ENCODE assay signal across 1 cellular context in the genomic region with DNA sequence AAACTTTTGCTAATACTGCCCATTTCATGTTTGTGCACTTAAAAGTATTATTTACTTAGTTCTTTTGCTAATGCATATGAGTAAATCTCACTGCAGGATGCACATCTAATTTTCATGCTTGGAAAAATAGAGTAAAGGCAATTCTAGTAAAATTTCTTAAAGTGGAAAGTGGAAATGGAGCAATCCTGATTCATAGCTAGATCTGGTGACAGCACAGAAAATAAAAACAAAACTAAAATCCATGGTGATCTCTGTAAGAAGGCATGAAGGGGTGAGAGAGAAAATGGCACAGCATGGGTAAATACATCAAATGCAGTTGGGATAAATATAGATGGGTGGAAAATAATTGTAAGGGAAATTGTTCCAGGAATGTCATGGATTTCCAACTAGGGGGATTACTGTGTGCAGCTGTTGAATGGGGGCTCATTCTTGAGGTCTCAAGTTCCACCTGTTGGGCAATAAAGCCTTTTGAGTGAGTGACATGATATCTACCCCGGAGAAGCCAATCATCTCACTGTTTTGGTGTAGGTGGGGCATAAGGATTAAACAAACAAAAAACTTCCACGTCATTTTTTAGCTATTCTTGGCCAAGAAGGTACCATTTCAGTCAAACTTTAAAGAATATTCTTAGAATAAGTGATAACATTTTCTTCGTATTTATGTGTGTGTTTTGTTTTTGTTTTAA.
A peak's percentile ranks its signal among the peaks of the same experiment; 100 is the strongest.
TF ChIP-seq lines count a peak whose summit lies in the region.

No MANE protein-coding gene starts in this region.

TF ChIP-seq in HEK293, 187 proteins besides CTCF, POLR2A, EP300 and RAD21 (continued from another document and continues in another):
- TF ChIP-seq, protein P1, sequence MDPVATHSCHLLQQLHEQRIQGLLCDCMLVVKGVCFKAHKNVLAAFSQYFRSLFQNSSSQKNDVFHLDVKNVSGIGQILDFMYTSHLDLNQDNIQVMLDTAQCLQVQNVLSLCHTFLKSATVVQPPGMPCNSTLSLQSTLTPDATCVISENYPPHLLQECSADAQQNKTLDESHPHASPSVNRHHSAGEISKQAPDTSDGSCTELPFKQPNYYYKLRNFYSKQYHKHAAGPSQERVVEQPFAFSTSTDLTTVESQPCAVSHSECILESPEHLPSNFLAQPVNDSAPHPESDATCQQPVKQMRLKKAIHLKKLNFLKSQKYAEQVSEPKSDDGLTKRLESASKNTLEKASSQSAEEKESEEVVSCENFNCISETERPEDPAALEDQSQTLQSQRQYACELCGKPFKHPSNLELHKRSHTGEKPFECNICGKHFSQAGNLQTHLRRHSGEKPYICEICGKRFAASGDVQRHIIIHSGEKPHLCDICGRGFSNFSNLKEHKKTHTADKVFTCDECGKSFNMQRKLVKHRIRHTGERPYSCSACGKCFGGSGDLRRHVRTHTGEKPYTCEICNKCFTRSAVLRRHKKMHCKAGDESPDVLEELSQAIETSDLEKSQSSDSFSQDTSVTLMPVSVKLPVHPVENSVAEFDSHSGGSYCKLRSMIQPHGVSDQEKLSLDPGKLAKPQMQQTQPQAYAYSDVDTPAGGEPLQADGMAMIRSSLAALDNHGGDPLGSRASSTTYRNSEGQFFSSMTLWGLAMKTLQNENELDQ (tag by site-specific recombination; IDR thresholded peaks at IDR 0.05; ENCODE audit: low read depth) = no peak
- no peak for TF ChIP-seq ZNF174 (tag by site-specific recombination; IDR thresholded peaks at IDR 0.05)
- no peak for TF ChIP-seq ZNF138 (tag by site-specific recombination; IDR thresholded peaks at IDR 0.05; ENCODE audit: borderline replicate concordance)
- TF ChIP-seq, protein P2, sequence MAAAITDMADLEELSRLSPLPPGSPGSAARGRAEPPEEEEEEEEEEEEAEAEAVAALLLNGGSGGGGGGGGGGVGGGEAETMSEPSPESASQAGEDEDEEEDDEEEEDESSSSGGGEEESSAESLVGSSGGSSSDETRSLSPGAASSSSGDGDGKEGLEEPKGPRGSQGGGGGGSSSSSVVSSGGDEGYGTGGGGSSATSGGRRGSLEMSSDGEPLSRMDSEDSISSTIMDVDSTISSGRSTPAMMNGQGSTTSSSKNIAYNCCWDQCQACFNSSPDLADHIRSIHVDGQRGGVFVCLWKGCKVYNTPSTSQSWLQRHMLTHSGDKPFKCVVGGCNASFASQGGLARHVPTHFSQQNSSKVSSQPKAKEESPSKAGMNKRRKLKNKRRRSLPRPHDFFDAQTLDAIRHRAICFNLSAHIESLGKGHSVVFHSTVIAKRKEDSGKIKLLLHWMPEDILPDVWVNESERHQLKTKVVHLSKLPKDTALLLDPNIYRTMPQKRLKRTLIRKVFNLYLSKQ (tag by site-specific recombination; IDR thresholded peaks at IDR 0.05; ENCODE audit: borderline replicate concordance) = no peak
- TF ChIP-seq ZFP37 (tag by site-specific recombination; IDR thresholded peaks at IDR 0.05) = no peak
- TF ChIP-seq SCRT1 (tag by site-specific recombination; IDR thresholded peaks at IDR 0.05; ENCODE audit: borderline replicate concordance) = peak; percentile 88
- no peak for TF ChIP-seq ZNF133 (tag by site-specific recombination; IDR thresholded peaks at IDR 0.05)
- TF ChIP-seq, protein P3, sequence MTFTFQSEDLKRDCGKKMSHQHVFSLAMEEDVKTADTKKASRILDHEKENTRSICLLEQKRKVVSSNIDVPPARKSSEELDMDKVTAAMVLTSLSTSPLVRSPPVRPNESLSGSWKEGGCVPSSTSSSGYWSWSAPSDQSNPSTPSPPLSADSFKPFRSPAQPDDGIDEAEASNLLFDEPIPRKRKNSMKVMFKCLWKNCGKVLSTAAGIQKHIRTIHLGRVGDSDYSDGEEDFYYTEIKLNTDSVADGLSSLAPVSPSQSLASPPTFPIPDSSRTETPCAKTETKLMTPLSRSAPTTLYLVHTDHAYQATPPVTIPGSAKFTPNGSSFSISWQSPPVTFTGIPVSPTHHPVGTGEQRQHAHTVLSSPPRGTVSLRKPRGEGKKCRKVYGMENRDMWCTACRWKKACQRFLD (tag by site-specific recombination; IDR thresholded peaks at IDR 0.05) = no peak
- no peak for TF ChIP-seq FEZF1 (tag by site-specific recombination; IDR thresholded peaks at IDR 0.05)
- no peak for TF ChIP-seq ZNF529 (tag by site-specific recombination; IDR thresholded peaks at IDR 0.05; ENCODE audit: insufficient replicate concordance)
- peak; percentile 21; the same call in 1 of the 2 replicates for TF ChIP-seq ZNF324 (tag by site-specific recombination; IDR thresholded peaks at IDR 0.05)
- no peak for TF ChIP-seq ZNF623 (tag by site-specific recombination; IDR thresholded peaks at IDR 0.05)
- TF ChIP-seq MZF1 (tag by site-specific recombination; IDR thresholded peaks at IDR 0.05; ENCODE audit: borderline replicate concordance) = no peak
- no peak for TF ChIP-seq ZNF223 (tag by site-specific recombination; IDR thresholded peaks at IDR 0.05)
- TF ChIP-seq ZEB2 (tag by site-specific recombination; IDR thresholded peaks at IDR 0.05) = no peak
- no peak for TF ChIP-seq ZIC2 (tag by site-specific recombination; IDR thresholded peaks at IDR 0.05)
- TF ChIP-seq ZNF391 (tag by site-specific recombination; IDR thresholded peaks at IDR 0.05; ENCODE audit: borderline replicate concordance, low read depth) = no peak
- TF ChIP-seq, protein P4, sequence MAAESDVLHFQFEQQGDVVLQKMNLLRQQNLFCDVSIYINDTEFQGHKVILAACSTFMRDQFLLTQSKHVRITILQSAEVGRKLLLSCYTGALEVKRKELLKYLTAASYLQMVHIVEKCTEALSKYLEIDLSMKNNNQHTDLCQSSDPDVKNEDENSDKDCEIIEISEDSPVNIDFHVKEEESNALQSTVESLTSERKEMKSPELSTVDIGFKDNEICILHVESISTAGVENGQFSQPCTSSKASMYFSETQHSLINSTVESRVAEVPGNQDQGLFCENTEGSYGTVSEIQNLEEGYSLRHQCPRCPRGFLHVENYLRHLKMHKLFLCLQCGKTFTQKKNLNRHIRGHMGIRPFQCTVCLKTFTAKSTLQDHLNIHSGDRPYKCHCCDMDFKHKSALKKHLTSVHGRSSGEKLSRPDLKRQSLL (tag by site-specific recombination; IDR thresholded peaks at IDR 0.05) = no peak
- TF ChIP-seq YY1 (tag by site-specific recombination; IDR thresholded peaks at IDR 0.05) = no peak
- TF ChIP-seq GLI2 (tag by site-specific recombination; IDR thresholded peaks at IDR 0.05; ENCODE audit: borderline replicate concordance, low read depth) = no peak
- TF ChIP-seq, protein P5, sequence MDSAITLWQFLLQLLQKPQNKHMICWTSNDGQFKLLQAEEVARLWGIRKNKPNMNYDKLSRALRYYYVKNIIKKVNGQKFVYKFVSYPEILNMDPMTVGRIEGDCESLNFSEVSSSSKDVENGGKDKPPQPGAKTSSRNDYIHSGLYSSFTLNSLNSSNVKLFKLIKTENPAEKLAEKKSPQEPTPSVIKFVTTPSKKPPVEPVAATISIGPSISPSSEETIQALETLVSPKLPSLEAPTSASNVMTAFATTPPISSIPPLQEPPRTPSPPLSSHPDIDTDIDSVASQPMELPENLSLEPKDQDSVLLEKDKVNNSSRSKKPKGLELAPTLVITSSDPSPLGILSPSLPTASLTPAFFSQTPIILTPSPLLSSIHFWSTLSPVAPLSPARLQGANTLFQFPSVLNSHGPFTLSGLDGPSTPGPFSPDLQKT (IDR thresholded peaks at IDR 0.05; ENCODE audit: borderline replicate concordance, low read depth, low read length) = no peak
- TF ChIP-seq ZNF501 (tag by site-specific recombination; IDR thresholded peaks at IDR 0.05) = no peak
- no peak for TF ChIP-seq ZNF843 (tag by site-specific recombination; IDR thresholded peaks at IDR 0.05)
- no peak for TF ChIP-seq ZNF777 (tag by site-specific recombination; IDR thresholded peaks at IDR 0.05; ENCODE audit: borderline replicate concordance)
- TF ChIP-seq, protein P6, sequence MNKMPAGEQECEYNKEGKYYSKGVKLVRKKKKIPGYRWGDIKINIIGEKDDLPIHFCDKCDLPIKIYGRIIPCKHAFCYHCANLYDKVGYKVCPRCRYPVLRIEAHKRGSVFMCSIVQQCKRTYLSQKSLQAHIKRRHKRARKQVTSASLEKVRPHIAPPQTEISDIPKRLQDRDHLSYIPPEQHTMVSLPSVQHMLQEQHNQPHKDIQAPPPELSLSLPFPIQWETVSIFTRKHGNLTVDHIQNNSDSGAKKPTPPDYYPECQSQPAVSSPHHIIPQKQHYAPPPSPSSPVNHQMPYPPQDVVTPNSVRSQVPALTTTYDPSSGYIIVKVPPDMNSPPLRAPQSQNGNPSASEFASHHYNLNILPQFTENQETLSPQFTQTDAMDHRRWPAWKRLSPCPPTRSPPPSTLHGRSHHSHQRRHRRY (tag by site-specific recombination; IDR thresholded peaks at IDR 0.05) = no peak
- TF ChIP-seq ZNF654 (tag by site-specific recombination; IDR thresholded peaks at IDR 0.05; ENCODE audit: low read depth) = no peak
- TF ChIP-seq, protein P7, sequence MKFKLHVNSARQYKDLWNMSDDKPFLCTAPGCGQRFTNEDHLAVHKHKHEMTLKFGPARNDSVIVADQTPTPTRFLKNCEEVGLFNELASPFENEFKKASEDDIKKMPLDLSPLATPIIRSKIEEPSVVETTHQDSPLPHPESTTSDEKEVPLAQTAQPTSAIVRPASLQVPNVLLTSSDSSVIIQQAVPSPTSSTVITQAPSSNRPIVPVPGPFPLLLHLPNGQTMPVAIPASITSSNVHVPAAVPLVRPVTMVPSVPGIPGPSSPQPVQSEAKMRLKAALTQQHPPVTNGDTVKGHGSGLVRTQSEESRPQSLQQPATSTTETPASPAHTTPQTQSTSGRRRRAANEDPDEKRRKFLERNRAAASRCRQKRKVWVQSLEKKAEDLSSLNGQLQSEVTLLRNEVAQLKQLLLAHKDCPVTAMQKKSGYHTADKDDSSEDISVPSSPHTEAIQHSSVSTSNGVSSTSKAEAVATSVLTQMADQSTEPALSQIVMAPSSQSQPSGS (tag by site-specific recombination; IDR thresholded peaks at IDR 0.05; ENCODE audit: low read depth) = 0 out of 2 replicates have a peak, but pooled peaks have one; percentile 17
- no peak for TF ChIP-seq ZFP3 (tag by site-specific recombination; IDR thresholded peaks at IDR 0.05; ENCODE audit: low read depth)
- TF ChIP-seq KLF10 (tag by site-specific recombination; IDR thresholded peaks at IDR 0.05) = 0 out of 2 replicates have a peak, but pooled peaks have one; percentile 25
- TF ChIP-seq ZNF114 (tag by site-specific recombination; IDR thresholded peaks at IDR 0.05) = no peak
- no peak for TF ChIP-seq ZNF37A (tag by site-specific recombination; IDR thresholded peaks at IDR 0.05)
- TF ChIP-seq, protein P8, sequence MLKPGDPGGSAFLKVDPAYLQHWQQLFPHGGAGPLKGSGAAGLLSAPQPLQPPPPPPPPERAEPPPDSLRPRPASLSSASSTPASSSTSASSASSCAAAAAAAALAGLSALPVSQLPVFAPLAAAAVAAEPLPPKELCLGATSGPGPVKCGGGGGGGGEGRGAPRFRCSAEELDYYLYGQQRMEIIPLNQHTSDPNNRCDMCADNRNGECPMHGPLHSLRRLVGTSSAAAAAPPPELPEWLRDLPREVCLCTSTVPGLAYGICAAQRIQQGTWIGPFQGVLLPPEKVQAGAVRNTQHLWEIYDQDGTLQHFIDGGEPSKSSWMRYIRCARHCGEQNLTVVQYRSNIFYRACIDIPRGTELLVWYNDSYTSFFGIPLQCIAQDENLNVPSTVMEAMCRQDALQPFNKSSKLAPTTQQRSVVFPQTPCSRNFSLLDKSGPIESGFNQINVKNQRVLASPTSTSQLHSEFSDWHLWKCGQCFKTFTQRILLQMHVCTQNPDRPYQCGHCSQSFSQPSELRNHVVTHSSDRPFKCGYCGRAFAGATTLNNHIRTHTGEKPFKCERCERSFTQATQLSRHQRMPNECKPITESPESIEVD (tag by site-specific recombination; IDR thresholded peaks at IDR 0.05) = peak; percentile 69
- no peak for TF ChIP-seq GFI1B (tag by site-specific recombination; IDR thresholded peaks at IDR 0.05)
- TF ChIP-seq, protein P9, sequence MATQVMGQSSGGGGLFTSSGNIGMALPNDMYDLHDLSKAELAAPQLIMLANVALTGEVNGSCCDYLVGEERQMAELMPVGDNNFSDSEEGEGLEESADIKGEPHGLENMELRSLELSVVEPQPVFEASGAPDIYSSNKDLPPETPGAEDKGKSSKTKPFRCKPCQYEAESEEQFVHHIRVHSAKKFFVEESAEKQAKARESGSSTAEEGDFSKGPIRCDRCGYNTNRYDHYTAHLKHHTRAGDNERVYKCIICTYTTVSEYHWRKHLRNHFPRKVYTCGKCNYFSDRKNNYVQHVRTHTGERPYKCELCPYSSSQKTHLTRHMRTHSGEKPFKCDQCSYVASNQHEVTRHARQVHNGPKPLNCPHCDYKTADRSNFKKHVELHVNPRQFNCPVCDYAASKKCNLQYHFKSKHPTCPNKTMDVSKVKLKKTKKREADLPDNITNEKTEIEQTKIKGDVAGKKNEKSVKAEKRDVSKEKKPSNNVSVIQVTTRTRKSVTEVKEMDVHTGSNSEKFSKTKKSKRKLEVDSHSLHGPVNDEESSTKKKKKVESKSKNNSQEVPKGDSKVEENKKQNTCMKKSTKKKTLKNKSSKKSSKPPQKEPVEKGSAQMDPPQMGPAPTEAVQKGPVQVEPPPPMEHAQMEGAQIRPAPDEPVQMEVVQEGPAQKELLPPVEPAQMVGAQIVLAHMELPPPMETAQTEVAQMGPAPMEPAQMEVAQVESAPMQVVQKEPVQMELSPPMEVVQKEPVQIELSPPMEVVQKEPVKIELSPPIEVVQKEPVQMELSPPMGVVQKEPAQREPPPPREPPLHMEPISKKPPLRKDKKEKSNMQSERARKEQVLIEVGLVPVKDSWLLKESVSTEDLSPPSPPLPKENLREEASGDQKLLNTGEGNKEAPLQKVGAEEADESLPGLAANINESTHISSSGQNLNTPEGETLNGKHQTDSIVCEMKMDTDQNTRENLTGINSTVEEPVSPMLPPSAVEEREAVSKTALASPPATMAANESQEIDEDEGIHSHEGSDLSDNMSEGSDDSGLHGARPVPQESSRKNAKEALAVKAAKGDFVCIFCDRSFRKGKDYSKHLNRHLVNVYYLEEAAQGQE (tag by site-specific recombination; IDR thresholded peaks at IDR 0.05) = no peak
- no peak for TF ChIP-seq ZNF701 (tag by site-specific recombination; IDR thresholded peaks at IDR 0.05)
- no peak for TF ChIP-seq ZNF211 (tag by site-specific recombination; IDR thresholded peaks at IDR 0.05; ENCODE audit: low read depth)
- TF ChIP-seq ZNF202 (tag by site-specific recombination; IDR thresholded peaks at IDR 0.05; ENCODE audit: borderline replicate concordance) = no peak
- TF ChIP-seq, protein P10, sequence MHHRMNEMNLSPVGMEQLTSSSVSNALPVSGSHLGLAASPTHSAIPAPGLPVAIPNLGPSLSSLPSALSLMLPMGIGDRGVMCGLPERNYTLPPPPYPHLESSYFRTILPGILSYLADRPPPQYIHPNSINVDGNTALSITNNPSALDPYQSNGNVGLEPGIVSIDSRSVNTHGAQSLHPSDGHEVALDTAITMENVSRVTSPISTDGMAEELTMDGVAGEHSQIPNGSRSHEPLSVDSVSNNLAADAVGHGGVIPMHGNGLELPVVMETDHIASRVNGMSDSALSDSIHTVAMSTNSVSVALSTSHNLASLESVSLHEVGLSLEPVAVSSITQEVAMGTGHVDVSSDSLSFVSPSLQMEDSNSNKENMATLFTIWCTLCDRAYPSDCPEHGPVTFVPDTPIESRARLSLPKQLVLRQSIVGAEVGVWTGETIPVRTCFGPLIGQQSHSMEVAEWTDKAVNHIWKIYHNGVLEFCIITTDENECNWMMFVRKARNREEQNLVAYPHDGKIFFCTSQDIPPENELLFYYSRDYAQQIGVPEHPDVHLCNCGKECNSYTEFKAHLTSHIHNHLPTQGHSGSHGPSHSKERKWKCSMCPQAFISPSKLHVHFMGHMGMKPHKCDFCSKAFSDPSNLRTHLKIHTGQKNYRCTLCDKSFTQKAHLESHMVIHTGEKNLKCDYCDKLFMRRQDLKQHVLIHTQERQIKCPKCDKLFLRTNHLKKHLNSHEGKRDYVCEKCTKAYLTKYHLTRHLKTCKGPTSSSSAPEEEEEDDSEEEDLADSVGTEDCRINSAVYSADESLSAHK (tag by site-specific recombination; IDR thresholded peaks at IDR 0.05) = no peak
- TF ChIP-seq SETDB1 (IDR thresholded peaks at IDR 0.05; ENCODE audit: insufficient read length, low read length) = no peak
- TF ChIP-seq ZSCAN23 (tag by site-specific recombination; IDR thresholded peaks at IDR 0.05) = no peak
- TF ChIP-seq ZNF175 (tag by site-specific recombination; IDR thresholded peaks at IDR 0.05) = no peak
- TF ChIP-seq KLF1 (tag by site-specific recombination; IDR thresholded peaks at IDR 0.05) = no peak
